1 cellular context compared by ENCODE assay signal in the genomic region with DNA sequence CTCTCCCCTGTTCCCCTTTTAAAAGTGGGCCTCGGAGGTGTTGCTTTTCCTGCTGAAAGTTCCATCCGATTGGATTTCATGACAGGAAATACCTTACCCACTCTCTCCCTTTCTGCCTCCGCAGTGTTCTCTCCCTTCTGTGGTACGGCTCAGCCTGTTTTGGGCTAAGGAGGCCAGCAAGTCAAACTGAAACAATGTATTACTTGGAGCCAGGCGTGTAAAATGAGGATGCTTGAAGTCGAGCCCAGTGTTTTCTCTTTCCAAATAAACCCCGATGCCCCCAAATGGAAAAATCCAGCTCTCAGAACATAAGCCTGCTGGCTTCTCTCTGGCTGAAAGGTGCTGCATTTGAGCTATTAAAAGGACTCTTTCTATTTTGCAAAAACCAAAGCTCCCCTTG.
TF ChIP-seq lines count a peak whose summit lies in the region.

No MANE protein-coding gene starts in this region.

TF ChIP-seq in H1, 55 proteins besides CTCF, POLR2A, EP300 and RAD21 (continued from another document):
- TF ChIP-seq, protein P1, sequence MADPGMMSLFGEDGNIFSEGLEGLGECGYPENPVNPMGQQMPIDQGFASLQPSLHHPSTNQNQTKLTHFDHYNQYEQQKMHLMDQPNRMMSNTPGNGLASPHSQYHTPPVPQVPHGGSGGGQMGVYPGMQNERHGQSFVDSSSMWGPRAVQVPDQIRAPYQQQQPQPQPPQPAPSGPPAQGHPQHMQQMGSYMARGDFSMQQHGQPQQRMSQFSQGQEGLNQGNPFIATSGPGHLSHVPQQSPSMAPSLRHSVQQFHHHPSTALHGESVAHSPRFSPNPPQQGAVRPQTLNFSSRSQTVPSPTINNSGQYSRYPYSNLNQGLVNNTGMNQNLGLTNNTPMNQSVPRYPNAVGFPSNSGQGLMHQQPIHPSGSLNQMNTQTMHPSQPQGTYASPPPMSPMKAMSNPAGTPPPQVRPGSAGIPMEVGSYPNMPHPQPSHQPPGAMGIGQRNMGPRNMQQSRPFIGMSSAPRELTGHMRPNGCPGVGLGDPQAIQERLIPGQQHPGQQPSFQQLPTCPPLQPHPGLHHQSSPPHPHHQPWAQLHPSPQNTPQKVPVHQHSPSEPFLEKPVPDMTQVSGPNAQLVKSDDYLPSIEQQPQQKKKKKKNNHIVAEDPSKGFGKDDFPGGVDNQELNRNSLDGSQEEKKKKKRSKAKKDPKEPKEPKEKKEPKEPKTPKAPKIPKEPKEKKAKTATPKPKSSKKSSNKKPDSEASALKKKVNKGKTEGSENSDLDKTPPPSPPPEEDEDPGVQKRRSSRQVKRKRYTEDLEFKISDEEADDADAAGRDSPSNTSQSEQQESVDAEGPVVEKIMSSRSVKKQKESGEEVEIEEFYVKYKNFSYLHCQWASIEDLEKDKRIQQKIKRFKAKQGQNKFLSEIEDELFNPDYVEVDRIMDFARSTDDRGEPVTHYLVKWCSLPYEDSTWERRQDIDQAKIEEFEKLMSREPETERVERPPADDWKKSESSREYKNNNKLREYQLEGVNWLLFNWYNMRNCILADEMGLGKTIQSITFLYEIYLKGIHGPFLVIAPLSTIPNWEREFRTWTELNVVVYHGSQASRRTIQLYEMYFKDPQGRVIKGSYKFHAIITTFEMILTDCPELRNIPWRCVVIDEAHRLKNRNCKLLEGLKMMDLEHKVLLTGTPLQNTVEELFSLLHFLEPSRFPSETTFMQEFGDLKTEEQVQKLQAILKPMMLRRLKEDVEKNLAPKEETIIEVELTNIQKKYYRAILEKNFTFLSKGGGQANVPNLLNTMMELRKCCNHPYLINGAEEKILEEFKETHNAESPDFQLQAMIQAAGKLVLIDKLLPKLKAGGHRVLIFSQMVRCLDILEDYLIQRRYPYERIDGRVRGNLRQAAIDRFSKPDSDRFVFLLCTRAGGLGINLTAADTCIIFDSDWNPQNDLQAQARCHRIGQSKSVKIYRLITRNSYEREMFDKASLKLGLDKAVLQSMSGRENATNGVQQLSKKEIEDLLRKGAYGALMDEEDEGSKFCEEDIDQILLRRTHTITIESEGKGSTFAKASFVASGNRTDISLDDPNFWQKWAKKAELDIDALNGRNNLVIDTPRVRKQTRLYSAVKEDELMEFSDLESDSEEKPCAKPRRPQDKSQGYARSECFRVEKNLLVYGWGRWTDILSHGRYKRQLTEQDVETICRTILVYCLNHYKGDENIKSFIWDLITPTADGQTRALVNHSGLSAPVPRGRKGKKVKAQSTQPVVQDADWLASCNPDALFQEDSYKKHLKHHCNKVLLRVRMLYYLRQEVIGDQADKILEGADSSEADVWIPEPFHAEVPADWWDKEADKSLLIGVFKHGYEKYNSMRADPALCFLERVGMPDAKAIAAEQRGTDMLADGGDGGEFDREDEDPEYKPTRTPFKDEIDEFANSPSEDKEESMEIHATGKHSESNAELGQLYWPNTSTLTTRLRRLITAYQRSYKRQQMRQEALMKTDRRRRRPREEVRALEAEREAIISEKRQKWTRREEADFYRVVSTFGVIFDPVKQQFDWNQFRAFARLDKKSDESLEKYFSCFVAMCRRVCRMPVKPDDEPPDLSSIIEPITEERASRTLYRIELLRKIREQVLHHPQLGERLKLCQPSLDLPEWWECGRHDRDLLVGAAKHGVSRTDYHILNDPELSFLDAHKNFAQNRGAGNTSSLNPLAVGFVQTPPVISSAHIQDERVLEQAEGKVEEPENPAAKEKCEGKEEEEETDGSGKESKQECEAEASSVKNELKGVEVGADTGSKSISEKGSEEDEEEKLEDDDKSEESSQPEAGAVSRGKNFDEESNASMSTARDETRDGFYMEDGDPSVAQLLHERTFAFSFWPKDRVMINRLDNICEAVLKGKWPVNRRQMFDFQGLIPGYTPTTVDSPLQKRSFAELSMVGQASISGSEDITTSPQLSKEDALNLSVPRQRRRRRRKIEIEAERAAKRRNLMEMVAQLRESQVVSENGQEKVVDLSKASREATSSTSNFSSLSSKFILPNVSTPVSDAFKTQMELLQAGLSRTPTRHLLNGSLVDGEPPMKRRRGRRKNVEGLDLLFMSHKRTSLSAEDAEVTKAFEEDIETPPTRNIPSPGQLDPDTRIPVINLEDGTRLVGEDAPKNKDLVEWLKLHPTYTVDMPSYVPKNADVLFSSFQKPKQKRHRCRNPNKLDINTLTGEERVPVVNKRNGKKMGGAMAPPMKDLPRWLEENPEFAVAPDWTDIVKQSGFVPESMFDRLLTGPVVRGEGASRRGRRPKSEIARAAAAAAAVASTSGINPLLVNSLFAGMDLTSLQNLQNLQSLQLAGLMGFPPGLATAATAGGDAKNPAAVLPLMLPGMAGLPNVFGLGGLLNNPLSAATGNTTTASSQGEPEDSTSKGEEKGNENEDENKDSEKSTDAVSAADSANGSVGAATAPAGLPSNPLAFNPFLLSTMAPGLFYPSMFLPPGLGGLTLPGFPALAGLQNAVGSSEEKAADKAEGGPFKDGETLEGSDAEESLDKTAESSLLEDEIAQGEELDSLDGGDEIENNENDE (IDR thresholded peaks at IDR 0.05; ENCODE audit: insufficient replicate concordance, low read length): no peak
- TF ChIP-seq SRF (IDR thresholded peaks at IDR 0.05; ENCODE audit: low read depth, low read length) (no peak), NANOG (IDR thresholded peaks at IDR 0.05; ENCODE audit: insufficient read depth, low read depth, low read length, poor library complexity, severe bottlenecking) (no peak), POU5F1 (IDR thresholded peaks at IDR 0.05; ENCODE audit: low read depth, low read length) (no peak), CBX5 (IDR thresholded peaks at IDR 0.05; ENCODE audit: low read depth, low read length) (no peak), SAP30 (IDR thresholded peaks at IDR 0.05; ENCODE audit: insufficient read depth, insufficient replicate concordance, low read length) (no peak)
TF ChIP-seq in H1: peak in this region for 0.
